In genomic region chr12:124392991-124393790, GRCh38 we compare ENCODE assay signal across 8 cellular contexts.
DNase-seq lines count a peak whose midpoint lies in the region; ATAC-seq and TF ChIP-seq lines count a peak whose summit lies in the region.

No MANE protein-coding gene starts in this region.

- dilution Hi-C loops in IMR-90 (cut with HindIII; ENCODE audit: low sequenced_read_pairs, unreplicated experiment) = no loop called here

- H3K9me1 ChIP-seq in IMR-90 (ENCODE audit: insufficient read depth, low read length) = peaks cover 12% of the 10 kb centered on the region

- H2AFZ ChIP-seq in ACC112 (ENCODE audit: low read length, unreplicated experiment) (no peak overlapping the region), IMR-90 (replicated peaks; ENCODE audit: low read length, poor library complexity) (peak overlapping the region; percentile 78)

- POLR2A ChIA-PET in IMR-90 (lab: Charles Lee; ENCODE audit: unreplicated experiment) = interaction anchor here (0.6 kb wide), 1 partner anchor 32 kb away, joined by 3 read pairs; no protein-coding TSS in a partner anchor

- peak overlapping the region; percentile 72 for H3K27ac ChIP-seq in ACC112 (ENCODE audit: low read depth, low read length)
- H3K27ac ChIP-seq in IMR-90 (ENCODE audit: insufficient read depth, low read length) = peak overlapping the region; percentile 51
- peak overlapping the region; percentile 79 to 80 for H3K27ac ChIP-seq in lung (ENCODE audit: low read depth in 1 of 2, low read length in 1 of 2)
- peak overlapping the region; percentile 87 to 92 (median 91) for H3K27ac ChIP-seq in transverse colon

- peak overlapping the region; percentile 95 for H2AK9ac ChIP-seq in IMR-90 (replicated peaks; ENCODE audit: low read depth, low read length, poor library complexity)

- 25% methylated on average over 7 of the region's 18 CpGs; no CpG with 5 or more reads in 1 of the 2 experiments for WGBS in IMR-90 (ENCODE audit: extremely low coverage in 2 of 2, insufficient read length in 1 of 2), 2 experiments
- 26 to 57% methylated on average over 17 to 18 of the region's 18 CpGs for WGBS in lung, 2 donors
- whole genome bisulfite sequencing in transverse colon (ENCODE audit: low coverage in 1 of 2), 2 donors = 17% methylated on average over 12 of the region's 18 CpGs; no CpG with 5 or more reads in 1 of the 2 donors

- DNase-seq in IMR-90 (peak; percentile 58), cortex of kidney (lab: John Stamatoyannopoulos, UW) (peak; percentile 49), lung (ENCODE audit: low spot score) (peak; percentile 80), transverse colon (peak; percentile 87), SK-N-DZ (ENCODE audit: low spot score) (no peak)

- peak overlapping the region; percentile 70 for H3K14ac ChIP-seq in IMR-90 (replicated peaks; ENCODE audit: low read depth, low read length)

- no peaks in the 10 kb centered on the region for H3K9me3 ChIP-seq in IMR-90 (ENCODE audit: control insufficient read depth, insufficient read depth, low read length)
- no peaks in the 10 kb centered on the region for H3K9me3 ChIP-seq in lung (ENCODE audit: control insufficient read depth in 2 of 2, insufficient read depth in 1 of 2, low read length in 1 of 2)
- no peaks in the 10 kb centered on the region for H3K9me3 ChIP-seq in transverse colon

- H3K18ac ChIP-seq in IMR-90 (ENCODE audit: low read depth, low read length) = peak overlapping the region; percentile 10; the same call in 1 of the 2 replicates

- H4K8ac ChIP-seq in IMR-90 (ENCODE audit: low read depth in 2 of 2, low read length in 2 of 2) = peak overlapping the region; percentile 49 to 74; a peak in 2 of 4 replicates

- in situ Hi-C loops in IMR-90 (cut with MboI; ENCODE audit: low sequenced_read_pairs) (no loop called here), transverse colon (cut with MboI; ENCODE audit: low pct_ligation_motif_present in 1 of 4, low pct_unique_long_range_greater_than_20kb in 1 of 4, low sequenced_read_pairs in 3 of 4) (loop anchor here in 1 of 4 donors (25.0 kb wide), 1 partner anchor 369 kb away; no protein-coding TSS in a partner anchor)

- H3K4me3 ChIP-seq in ACC112 (ENCODE audit: low read depth, low read length) (no peak overlapping the region; the same call in 1 of the 2 replicates), IMR-90 (ENCODE audit: insufficient read depth, low read depth, low read length) (no peak overlapping the region), lung (no peak overlapping the region), transverse colon (no peak overlapping the region)

- H2BK120ac ChIP-seq in IMR-90 (ENCODE audit: low read depth, low read length) = peak overlapping the region; percentile 88

- TF ChIP-seq EP300 in transverse colon (IDR thresholded peaks at IDR 0.05; ENCODE audit: low read depth) = no peak

- TF ChIP-seq RAD21 in IMR-90 (IDR thresholded peaks at IDR 0.05; ENCODE audit: low read length) = no peak

- ATAC-seq in IMR-90 (ENCODE audit: low read depth) (peak; percentile 11), lung (ENCODE audit: insufficient read depth, low FRiP score) (peak; percentile 28), GM19463 (IDR thresholded peaks at IDR 0.05; ENCODE audit: unreplicated experiment) (no peak), GM18505 (IDR thresholded peaks at IDR 0.05; ENCODE audit: unreplicated experiment) (no peak)

- H3K9ac ChIP-seq in IMR-90 (ENCODE audit: low read depth, low read length) = peak overlapping the region; percentile 34; the same call in 1 of the 2 replicates

- intact Hi-C loops in IMR-90 (cut with micrococcal nuclease) (no loop called here), transverse colon (cut with DNase I; ENCODE audit: low total_unique reads) (no loop called here)

- H3K23ac ChIP-seq in IMR-90 (ENCODE audit: low read depth, low read length) = peak overlapping the region; percentile 88; the same call in 1 of the 2 replicates

- BruUV-seq in IMR-90 (replicated peaks; lab: Mats Ljungman, UMichigan) = no TSS peak

- TF ChIP-seq CTCF in IMR-90 (conservative IDR thresholded peaks at IDR 0.05; ENCODE audit: low read depth, low read length) (no peak), lung (IDR thresholded peaks at IDR 0.05; ENCODE audit: control extremely low read depth, extremely low read depth) (no peak), transverse colon (IDR thresholded peaks at IDR 0.05) (no peak)

- peak overlapping the region; percentile 69 for H2BK5ac ChIP-seq in IMR-90 (ENCODE audit: low read depth, low read length, poor library complexity, severe bottlenecking)

- H3K4me1 ChIP-seq in ACC112 (ENCODE audit: control insufficient read depth, insufficient read depth, low read length, unreplicated experiment) (peaks cover 55% of the 10 kb centered on the region), IMR-90 (ENCODE audit: control insufficient read depth, insufficient read depth, low read length) (peaks cover 41% of the 10 kb centered on the region), lung (ENCODE audit: control insufficient read depth in 2 of 2, insufficient read depth in 2 of 2, low read length in 2 of 2) (peaks cover 14 to 54% of the 10 kb centered on the region in 2 donors), transverse colon (peaks cover 62 to 96% (median 85%) of the 10 kb centered on the region in 4 donors)

- H4K91ac ChIP-seq in IMR-90 (ENCODE audit: insufficient read depth, low read depth, low read length) = peak overlapping the region; percentile 82

- H4K20me1 ChIP-seq in IMR-90 (ENCODE audit: insufficient read depth, low read length) = peaks cover 41% of the 10 kb centered on the region

- peaks cover 11% of the 10 kb centered on the region for H3K79me2 ChIP-seq in ACC112 (ENCODE audit: control insufficient read depth, insufficient read depth, low read length, unreplicated experiment)

- TF ChIP-seq POLR2A in IMR-90 (IDR thresholded peaks at IDR 0.05; ENCODE audit: low read depth, low read length) = no peak
- TF ChIP-seq POLR2A in transverse colon (IDR thresholded peaks at IDR 0.05) = no peak
- TF ChIP-seq POLR2A in GM18505 (IDR thresholded peaks at IDR 0.05; ENCODE audit: borderline replicate concordance, extremely low read depth, insufficient read depth, insufficient read length) = no peak

- H3K36me3 ChIP-seq in ACC112 (ENCODE audit: insufficient read depth, low read length) = no peaks in the 10 kb centered on the region
- H3K36me3 ChIP-seq in IMR-90 (ENCODE audit: control insufficient read depth, insufficient read depth, low read length) = peaks cover 41% of the 10 kb centered on the region
- peaks cover 0 to 29% of the 10 kb centered on the region in 2 donors for H3K36me3 ChIP-seq in lung (ENCODE audit: control insufficient read depth in 2 of 2, insufficient read depth in 2 of 2, low read length in 2 of 2)
- no peaks in the 10 kb centered on the region for H3K36me3 ChIP-seq in transverse colon

- H3K79me1 ChIP-seq in IMR-90 (ENCODE audit: low read depth in 1 of 2, low read length in 2 of 2) = peaks cover 34 to 84% of the 10 kb centered on the region in 2 experiments

- peak overlapping the region; percentile 96 for H2AK5ac ChIP-seq in IMR-90 (ENCODE audit: low read depth, low read length)

- H3K27me3 ChIP-seq in ACC112 (ENCODE audit: insufficient read depth, low read length) (no peaks in the 10 kb centered on the region), IMR-90 (ENCODE audit: control insufficient read depth, insufficient read depth, low read length) (no peaks in the 10 kb centered on the region), lung (ENCODE audit: control insufficient read depth, insufficient read depth) (no peaks in the 10 kb centered on the region), transverse colon (no peaks in the 10 kb centered on the region)

- H3K4me2 ChIP-seq in IMR-90 (ENCODE audit: low read depth, low read length) = peak overlapping the region; percentile 23; the same call in 1 of the 2 replicates

- peak overlapping the region; percentile 59 for H2BK20ac ChIP-seq in IMR-90 (ENCODE audit: low read depth, low read length)

- H3K4ac ChIP-seq in IMR-90 (ENCODE audit: low read depth, low read length) = peak overlapping the region; percentile 83

- peak overlapping the region; percentile 52; the same call in 2 of the 3 replicates for H2BK15ac ChIP-seq in IMR-90 (ENCODE audit: low read depth, low read length)

- no peak overlapping the region for H3K56ac ChIP-seq in IMR-90 (ENCODE audit: extremely low read depth, insufficient read depth, low read length)

- H4K5ac ChIP-seq in IMR-90 (ENCODE audit: low read depth, low read length) = no peak overlapping the region; the same call in 1 of the 2 replicates

- CTCF ChIA-PET in IMR-90 (lab: Yijun Ruan, JAX) = no interaction called here

TF ChIP-seq in IMR-90, 13 proteins besides CTCF, POLR2A, EP300 and RAD21:
- TF ChIP-seq ELK1 (IDR thresholded peaks at IDR 0.05; ENCODE audit: borderline replicate concordance, low read depth, low read length) (no peak), MAZ (IDR thresholded peaks at IDR 0.05; ENCODE audit: borderline replicate concordance, low read depth, low read length) (peak; percentile 83; the same call in 1 of the 2 replicates), FOS (IDR thresholded peaks at IDR 0.05; ENCODE audit: low read depth, low read length) (no peak), CEBPB (IDR thresholded peaks at IDR 0.05; ENCODE audit: low read depth, low read length) (no peak), RFX5 (IDR thresholded peaks at IDR 0.05; ENCODE audit: low read depth, low read length) (no peak)

Comparison
In these comparisons a context has a peak if more than half of its experiments do, and no peak if none do; other contexts are left out.
1. ATAC-seq: peak in IMR-90 (single experiment) and lung (single experiment); none in GM19463 (single experiment) and GM18505 (single experiment).
2. Peak in every context shown above with its lines, with median percentiles within 50 percentile points of each other: H3K27ac ChIP-seq.